ENCODE assay signal across 10 cellular contexts in genomic region chr7:75971961-75972763, GRCh38. TPM values are rescaled to one million over a fixed set of nuclear protein-coding genes. Genes with fewer than 3 reads are reported as not detected.
DNase-seq lines count a peak whose midpoint lies in the region; ATAC-seq, FAIRE-seq and TF ChIP-seq lines count a peak whose summit lies in the region.
"Had no signal": no experiment of that assay in that cellular context is flagged by ENCODE, and none has a peak within 500 bp of the region (broad histone marks: within the 10 kb centered on the region; RNA-seq: fewer than 3 reads in every experiment).

No MANE protein-coding gene starts in this region.

- H4K20me1 ChIP-seq in K562 (replicated peaks; ENCODE audit: control insufficient read depth, insufficient read depth, low read length) (no peaks in the 10 kb centered on the region), HepG2 (ENCODE audit: insufficient read depth, low read length) (peaks cover 38% of the 10 kb centered on the region)

- no peak for TF ChIP-seq POLR2A in K562 (conservative IDR thresholded peaks at IDR 0.05)
- no peak; a peak in 1 of 4 replicates for TF ChIP-seq POLR2A in HepG2 (IDR thresholded peaks at IDR 0.05; ENCODE audit: insufficient read depth in 1 of 2, low read depth in 2 of 2, low read length in 2 of 2)
- no peak for TF ChIP-seq POLR2A in uterus (IDR thresholded peaks at IDR 0.05)

- peaks cover 8 to 27% of the 10 kb centered on the region in 2 experiments; a peak in 3 of 5 replicates for H3K4me1 ChIP-seq in K562 (replicated peaks in 1 of 2; ENCODE audit: control insufficient read depth in 2 of 2, insufficient read depth in 2 of 2, low read length in 2 of 2)
- H3K4me1 ChIP-seq in HepG2 (ENCODE audit: insufficient read depth, low read length), result peaks cover 32% of the 10 kb centered on the region
- peaks cover 0 to 18% of the 10 kb centered on the region in 2 donors for H3K4me1 ChIP-seq in uterus

- POLR2A ChIA-PET in K562 (lab: Yijun Ruan, JAX) (interaction anchor here (0.6 to 1.0 kb wide), 4 partner anchors 17 to 87 kb away, joined by 4 to 6 read pairs (median 4); partner anchors contain the start of gene POR), HepG2 (lab: Yijun Ruan, JAX) (interaction anchor here (1.0 to 1.8 kb wide), 2 partner anchors 56 to 76 kb away, joined by 3 to 4 read pairs; partner anchors contain the start of genes MDH2 and STYXL1)

- BruUV-seq in K562 (replicated peaks; lab: Mats Ljungman, UMichigan) (no TSS peak), HepG2 (replicated peaks; lab: Mats Ljungman, UMichigan) (no TSS peak)

- H3K9ac ChIP-seq in K562 (ENCODE audit: insufficient read depth in 1 of 2, low read depth in 2 of 2, low read length in 2 of 2) (peak overlapping the region in 1 of 2 experiments; percentile 85; a peak in 2 of 4 replicates), HepG2 (ENCODE audit: insufficient read depth, low read depth, low read length) (no peak overlapping the region)

- H2AFZ ChIP-seq in K562 (ENCODE audit: low read depth, low read length), result no peak overlapping the region
- H2AFZ ChIP-seq in HepG2 (ENCODE audit: low read length), result no peak overlapping the region

- H3K27ac ChIP-seq in K562 (ENCODE audit: extremely low read depth, low read depth, low read length) (no peak overlapping the region), HepG2 (ENCODE audit: extremely low read length, insufficient read depth, low read length) (peak overlapping the region; percentile 40), uterus (peak overlapping the region; percentile 7 to 25)

- in situ Hi-C loops in K562 (cut with MboI) (no loop called here), HepG2 (cut with HindIII; ENCODE audit: extremely low pct_ligation_motif_present, low pct_unique_long_range_greater_than_20kb) (no loop called here)

- no peak overlapping the region for H3K4me3 ChIP-seq in K562
- no peak overlapping the region for H3K4me3 ChIP-seq in HepG2 (replicated peaks in 1 of 3; ENCODE audit: insufficient read depth in 1 of 3, low read depth in 2 of 3, low read length in 3 of 3)
- H3K4me3 ChIP-seq in uterus, result no peak overlapping the region

- H3K36me3 ChIP-seq in K562 (ENCODE audit: control insufficient read depth, insufficient read depth, low read length), result peaks cover 33% of the 10 kb centered on the region; the same call in 2 of the 3 replicates
- H3K36me3 ChIP-seq in HepG2 (replicated peaks in 1 of 2; ENCODE audit: control insufficient read depth in 1 of 2, insufficient read depth in 2 of 2, low read length in 2 of 2), result peaks cover 25 to 82% of the 10 kb centered on the region in 2 experiments
- H3K36me3 ChIP-seq in uterus, result no peaks in the 10 kb centered on the region

- H3K27ac Mint-ChIP-seq in activated T-cell treated with anti-CD3 and anti-CD28 coated beads, Interleukin-2, amount 50 U/mL, for 72 hours, result peak overlapping the region; percentile 9
- H3K27ac Mint-ChIP-seq: activated B cell treated with CpG ODN at 0.5 μM for 24 hours had no signal

- H3K9me1 ChIP-seq in K562 (ENCODE audit: control insufficient read depth, insufficient read depth, low read length), result no peaks in the 10 kb centered on the region

- peaks cover 0 to 2% of the 10 kb centered on the region in 2 donors for H3K36me3 Mint-ChIP-seq in activated T-cell treated with anti-CD3 and anti-CD28 coated beads, Interleukin-2, amount 50 U/mL, for 72 hours (ENCODE audit: insufficient read depth in 2 of 2)
- peaks cover 11% of the 10 kb centered on the region for H3K36me3 Mint-ChIP-seq in activated T-cell treated with anti-CD3 and anti-CD28 coated beads, Interleukin-2, amount 50 U/mL, for 4 hours (ENCODE audit: insufficient read depth)

- CTCF ChIA-PET in K562 (lab: Yijun Ruan, JAX; ENCODE audit: low intra/inter-chr PET ratio) (interaction anchor here (0.6 kb wide), 1 partner anchor 123 kb away, joined by 4 read pairs; no protein-coding TSS in a partner anchor), HepG2 (lab: Yijun Ruan, JAX; ENCODE audit: low intra/inter-chr PET ratio, low total read pairs) (interaction anchor here (0.9 to 1.3 kb wide), 2 partner anchors 105 to 106 kb away, joined by 3 to 4 read pairs; no protein-coding TSS in a partner anchor)

- TF ChIP-seq CTCF in K562 (IDR thresholded peaks at IDR 0.05 in 2 of 3, conservative IDR thresholded peaks at IDR 0.05 in 1 of 3; ENCODE audit: insufficient read depth in 2 of 3, low read depth in 1 of 3, low read length in 3 of 3) (peak in 2 of 3 experiments; percentile 22 to 45; a peak in 3 of 6 replicates), HepG2 (CRISPR knock-in tag; IDR thresholded peaks at IDR 0.05) (no peak), uterus (IDR thresholded peaks at IDR 0.05) (no peak)

- no peak for ATAC-seq in activated T-cell treated with anti-CD3 and anti-CD28 coated beads, Interleukin-2, amount 50 U/mL, for 72 hours (replicated peaks in 1 of 2)
- ATAC-seq in activated T-cell treated with anti-CD3 and anti-CD28 coated beads, Interleukin-2, amount 50 U/mL, for 4 hours, result no peak
- ATAC-seq in K562 (peak; percentile 72), HepG2 (peak; percentile 79), GM21717 (IDR thresholded peaks at IDR 0.05; ENCODE audit: unreplicated experiment) (no peak), GM19324 (IDR thresholded peaks at IDR 0.05; ENCODE audit: low FRiP score, unreplicated experiment) (no peak), GM21423 (IDR thresholded peaks at IDR 0.05; ENCODE audit: unreplicated experiment) (no peak)

- FAIRE-seq in K562 (lab: Jason Lieb, UNC) (no peak), HepG2 (lab: Jason Lieb, UNC) (no peak)

- no peaks in the 10 kb centered on the region for H3K79me2 ChIP-seq in K562 (ENCODE audit: control insufficient read depth, insufficient read depth, low read length)
- peaks cover 20% of the 10 kb centered on the region for H3K79me2 ChIP-seq in HepG2 (ENCODE audit: insufficient read depth, low read length)

- TF ChIP-seq EP300 in K562 (IDR thresholded peaks at IDR 0.05; ENCODE audit: low read length), result no peak
- no peak for TF ChIP-seq EP300 in HepG2 (IDR thresholded peaks at IDR 0.05; ENCODE audit: low read depth in 2 of 2, low read length in 2 of 2)
- TF ChIP-seq EP300 in HepG2 (CRISPR knock-in tag; IDR thresholded peaks at IDR 0.05; ENCODE audit: borderline replicate concordance), result no peak

- no peaks in the 10 kb centered on the region for H3K27me3 Mint-ChIP-seq in activated T-cell treated with anti-CD3 and anti-CD28 coated beads, Interleukin-2, amount 50 U/mL, for 72 hours (ENCODE audit: low read depth)
- no peaks in the 10 kb centered on the region for H3K27me3 Mint-ChIP-seq in activated T-cell treated with anti-CD3 and anti-CD28 coated beads, Interleukin-2, amount 50 U/mL, for 4 hours (ENCODE audit: low read depth)
- H3K27me3 Mint-ChIP-seq: activated B cell treated with CpG ODN at 0.5 μM for 24 hours had no signal

- H3K27me3 ChIP-seq in K562 (ENCODE audit: control insufficient read depth in 2 of 2, insufficient read depth in 2 of 2, low read length in 2 of 2) (no peaks in the 10 kb centered on the region), HepG2 (ENCODE audit: control insufficient read depth in 1 of 2, insufficient read depth in 2 of 2, low read length in 2 of 2) (no peaks in the 10 kb centered on the region), uterus (no peaks in the 10 kb centered on the region)

- H3K4me2 ChIP-seq in K562 (ENCODE audit: insufficient read depth, low read length) (no peak overlapping the region), HepG2 (ENCODE audit: low read depth, low read length) (no peak overlapping the region)

- no peak for DNase-seq in activated T-cell treated with anti-CD3 and anti-CD28 coated beads, Interleukin-2, amount 50 U/mL, for 72 hours
- DNase-seq in activated T-cell treated with anti-CD3 and anti-CD28 coated beads, Interleukin-2, amount 50 U/mL, for 4 hours, result no peak
- DNase-seq in K562 (ENCODE audit: extremely low read depth in 1 of 4, low spot score in 3 of 4), result peak in 2 of 4 experiments; percentile 36 to 53
- no peak for DNase-seq in HepG2 (ENCODE audit: low spot score)
- peak in 1 of 2 donors; percentile 39 for DNase-seq in uterus
- DNase-seq: activated B cell treated with CpG ODN at 0.5 μM for 24 hours; stimulated activated naive CD4-positive, alpha-beta T cell had no signal

- intact Hi-C loops in K562 (cut with micrococcal nuclease) (loop anchor here (5.0 kb wide), 1 partner anchor 105 kb away; no protein-coding TSS in a partner anchor), HepG2 (cut with micrococcal nuclease; ENCODE audit: unreplicated experiment) (no loop called here), uterus (cut with DNase I; ENCODE audit: low total_unique reads) (no loop called here)

- no peaks in the 10 kb centered on the region for H3K9me3 ChIP-seq in K562 (replicated peaks; ENCODE audit: control insufficient read depth, insufficient read depth, low read depth, low read length)
- H3K9me3 ChIP-seq in HepG2 (ENCODE audit: low read length), result no peaks in the 10 kb centered on the region
- H3K9me3 ChIP-seq in uterus, result no peaks in the 10 kb centered on the region

- peaks cover 5% of the 10 kb centered on the region for H3K4me1 Mint-ChIP-seq in activated T-cell treated with anti-CD3 and anti-CD28 coated beads, Interleukin-2, amount 50 U/mL, for 72 hours (ENCODE audit: low read depth)
- no peaks in the 10 kb centered on the region for H3K4me1 Mint-ChIP-seq in activated T-cell treated with anti-CD3 and anti-CD28 coated beads, Interleukin-2, amount 50 U/mL, for 4 hours (ENCODE audit: low read depth)
- H3K4me1 Mint-ChIP-seq: activated B cell treated with CpG ODN at 0.5 μM for 24 hours had no signal

- H3K4me3 Mint-ChIP-seq in activated T-cell treated with anti-CD3 and anti-CD28 coated beads, Interleukin-2, amount 50 U/mL, for 72 hours, result no peak overlapping the region
- H3K4me3 Mint-ChIP-seq in activated T-cell treated with anti-CD3 and anti-CD28 coated beads, Interleukin-2, amount 50 U/mL, for 4 hours, result no peak overlapping the region
- H3K4me3 Mint-ChIP-seq: activated B cell treated with CpG ODN at 0.5 μM for 24 hours had no signal

- H3K9me3 Mint-ChIP-seq in activated T-cell treated with anti-CD3 and anti-CD28 coated beads, Interleukin-2, amount 50 U/mL, for 72 hours, result no peaks in the 10 kb centered on the region
- H3K9me3 Mint-ChIP-seq in activated T-cell treated with anti-CD3 and anti-CD28 coated beads, Interleukin-2, amount 50 U/mL, for 4 hours, result no peaks in the 10 kb centered on the region
- H3K9me3 Mint-ChIP-seq: activated B cell treated with CpG ODN at 0.5 μM for 24 hours had no signal

- WGBS in K562 (ENCODE audit: insufficient coverage, low coverage, missing lambda C conversion rate), result 82% methylated on average over 19 of the region's 19 CpGs
- WGBS in HepG2 (ENCODE audit: low lambda C conversion rate), result 93% methylated on average over 19 of the region's 19 CpGs

- TF ChIP-seq RAD21 in K562 (CRISPR knock-in tag; conservative IDR thresholded peaks at IDR 0.05 in 1 of 2, IDR thresholded peaks at IDR 0.05 in 1 of 2) (no peak), HepG2 (CRISPR knock-in tag; IDR thresholded peaks at IDR 0.05) (no peak)

RNA-seq across cellular contexts. Expression of gene TMEM120A, which starts 22.2 kb away (rescaled TPM):
- total RNA-seq in activated T-cell treated with anti-CD3 and anti-CD28 coated beads, Interleukin-2, amount 50 U/mL, for 72 hours, result 10 to 100 TPM; 23.5 to 25.4 TPM
- 10 to 100 TPM; 20.4 to 26.6 (median 20.6) TPM for total RNA-seq in activated T-cell treated with anti-CD3 and anti-CD28 coated beads, Interleukin-2, amount 50 U/mL, for 4 hours
- total RNA-seq in K562 (2011; cell fraction: chromatin; rRNA removed; ENCODE audit: low replicate concordance), result 42.3 and 121 TPM in 2 replicates
- 148 and 154 TPM in 2 replicates for total RNA-seq in K562 (2011; cell fraction: nucleolus; rRNA removed)
- 96.3 and 113 TPM in 2 replicates for total RNA-seq in K562 (2011; cell fraction: nucleoplasm; rRNA removed)
- total RNA-seq in K562 (2014; rRNA removed), result 22.4 and 22.9 TPM in 2 replicates
- total RNA-seq in K562 (2014; rRNA removed; fragmentation: Illumina TruSeq; extraction: Trizol), result 19.5 and 19.6 TPM in 2 replicates
- 13.6 and 17.4 TPM in 2 replicates for total RNA-seq in K562 (2015; rRNA removed; fragmentation: Illumina TruSeq; extraction: Trizol)
- 33.8 and 36.4 TPM in 2 replicates for total RNA-seq in K562 (2021)
- 90.2 and 90.5 TPM in 2 replicates for polyA plus RNA-seq in K562 (2011; rRNA removed)
- 62.7 and 83.5 TPM in 2 replicates for polyA plus RNA-seq in K562 (2011; cell fraction: cytosol; rRNA removed)
- polyA plus RNA-seq in K562 (2011; cell fraction: nucleus; rRNA removed), result 144 and 164 TPM in 2 replicates
- polyA plus RNA-seq in K562 (2012), result 29.1 and 72.7 TPM in 2 replicates
- polyA plus RNA-seq in K562 (2014; fragmentation: Illumina TruSeq; extraction: Trizol), result 32.1 and 39.5 TPM in 2 replicates
- 1 to 10 TPM; 2.3 to 8.3 TPM for polyA plus RNA-seq in K562 (2014; fragmentation: Nextera tagmentation; extraction: Ambion mirVana)
- polyA plus RNA-seq in K562 (2014; rRNA removed), result 33.5 and 43.5 TPM in 2 replicates
- polyA minus RNA-seq in K562 (2011; rRNA and poly(A)+ RNA removed), result 60.9 and 82.0 TPM in 2 replicates
- 20.2 and 33.1 TPM in 2 replicates for polyA minus RNA-seq in K562 (2011; cell fraction: cytosol; rRNA and poly(A)+ RNA removed)
- polyA minus RNA-seq in K562 (2011; cell fraction: nucleus; rRNA and poly(A)+ RNA removed), result 16.0 and 22.0 TPM in 2 replicates
- total RNA-seq in HepG2 (2016; rRNA removed; fragmentation: Illumina TruSeq; extraction: Trizol), result 22.9 and 40.3 TPM in 2 replicates
- 31.6 and 36.7 TPM in 2 replicates for total RNA-seq in HepG2 (2016; cell fraction: cytosol; rRNA removed; fragmentation: Illumina TruSeq; extraction: Trizol; ENCODE audit: low read depth)
- 26.0 and 40.4 TPM in 2 replicates for total RNA-seq in HepG2 (2016; cell fraction: insoluble cytoplasmic fraction; rRNA removed; fragmentation: Illumina TruSeq; extraction: Trizol)
- 34.6 and 34.8 TPM in 2 replicates for total RNA-seq in HepG2 (2016; cell fraction: membrane; rRNA removed; fragmentation: Illumina TruSeq; extraction: Trizol)
- total RNA-seq in HepG2 (2016; cell fraction: nucleus; rRNA removed; fragmentation: Illumina TruSeq; extraction: Trizol), result 31.7 and 39.9 TPM in 2 replicates
- polyA plus RNA-seq in HepG2 (2011; rRNA removed), result 102 and 116 TPM in 2 replicates
- polyA plus RNA-seq in HepG2 (2011; cell fraction: cytosol; rRNA removed), result 81.9 and 91.9 TPM in 2 replicates
- 76.1 and 77.6 TPM in 2 replicates for polyA plus RNA-seq in HepG2 (2011; cell fraction: nucleus; rRNA removed)
- 41.2 and 57.5 TPM in 2 replicates for polyA plus RNA-seq in HepG2 (2012)
- polyA plus RNA-seq in HepG2 (2016; cell fraction: cytosol; fragmentation: Illumina TruSeq; extraction: Trizol; ENCODE audit: low read depth), result 78.5 and 88.6 TPM in 2 replicates
- polyA plus RNA-seq in HepG2 (2016; cell fraction: insoluble cytoplasmic fraction; fragmentation: Illumina TruSeq; extraction: Trizol; ENCODE audit: low read depth), result 64.8 and 69.3 TPM in 2 replicates
- polyA plus RNA-seq in HepG2 (2016; cell fraction: membrane; fragmentation: Illumina TruSeq; extraction: Trizol; ENCODE audit: low read depth), result 81.3 and 84.7 TPM in 2 replicates
- polyA plus RNA-seq in HepG2 (2016; cell fraction: nucleus; fragmentation: Illumina TruSeq; extraction: Trizol; ENCODE audit: insufficient read depth, low read depth), result 144 and 149 TPM in 2 replicates
- 97.0 and 238 TPM in 2 replicates for polyA minus RNA-seq in HepG2 (2011; rRNA and poly(A)+ RNA removed; ENCODE audit: low replicate concordance)
- 32.4 and 39.8 TPM in 2 replicates for polyA minus RNA-seq in HepG2 (2011; cell fraction: cytosol; rRNA and poly(A)+ RNA removed)
- 15.5 and 22.4 TPM in 2 replicates for polyA minus RNA-seq in HepG2 (2011; cell fraction: nucleus; rRNA and poly(A)+ RNA removed)
- total RNA-seq in uterus, result 10 to 100 TPM in 3 of 4 donors, 1 to 10 TPM in 1; 4.6 to 95.4 (median 36.9) TPM

RNA-seq across cellular contexts. Expression of gene POR, which starts 57.2 kb away (rescaled TPM):
- 10 to 100 TPM; 31.6 to 42.7 TPM for total RNA-seq in activated T-cell treated with anti-CD3 and anti-CD28 coated beads, Interleukin-2, amount 50 U/mL, for 72 hours
- total RNA-seq in activated T-cell treated with anti-CD3 and anti-CD28 coated beads, Interleukin-2, amount 50 U/mL, for 4 hours, result 10 to 100 TPM; 40.8 to 63.6 (median 57.7) TPM
- 102 and 236 TPM in 2 replicates for total RNA-seq in K562 (2011; cell fraction: chromatin; rRNA removed; ENCODE audit: low replicate concordance)
- 297 and 329 TPM in 2 replicates for total RNA-seq in K562 (2011; cell fraction: nucleolus; rRNA removed)
- 126 and 148 TPM in 2 replicates for total RNA-seq in K562 (2011; cell fraction: nucleoplasm; rRNA removed)
- total RNA-seq in K562 (2014; rRNA removed) (137 and 192 TPM in 2 replicates), K562 (2014; rRNA removed; fragmentation: Illumina TruSeq; extraction: Trizol) (36.0 and 53.7 TPM in 2 replicates), K562 (2015; rRNA removed; fragmentation: Illumina TruSeq; extraction: Trizol) (40.8 and 42.0 TPM in 2 replicates), K562 (2021) (138 and 142 TPM in 2 replicates), HepG2 (2016; rRNA removed; fragmentation: Illumina TruSeq; extraction: Trizol) (115 and 266 TPM in 2 replicates), uterus (100 to 1,000 TPM in 1 of 4 donors, 10 to 100 TPM in 2, 1 to 10 TPM in 1; 10.0 to 122 (median 69.2) TPM)
- polyA plus RNA-seq in K562 (2011; rRNA removed) (33.8 and 51.7 TPM in 2 replicates), K562 (2014; fragmentation: Illumina TruSeq; extraction: Trizol) (75.6 and 89.8 TPM in 2 replicates), K562 (2014; fragmentation: Nextera tagmentation; extraction: Ambion mirVana) (10 to 100 TPM in 1 of 2 experiments, 1 to 10 TPM in 1; 4.7 to 10.6 TPM), K562 (2014; rRNA removed) (67.5 and 76.6 TPM in 2 replicates), HepG2 (2011; rRNA removed) (145 and 208 TPM in 2 replicates)
- polyA plus RNA-seq in K562 (2011; cell fraction: cytosol; rRNA removed), result 42.7 and 139 TPM in 2 replicates
- 158 and 263 TPM in 2 replicates for polyA plus RNA-seq in K562 (2011; cell fraction: nucleus; rRNA removed)
- 72.0 and 103 TPM in 2 replicates for polyA plus RNA-seq in K562 (2012)
- 24.0 and 27.0 TPM in 2 replicates for polyA minus RNA-seq in K562 (2011; rRNA and poly(A)+ RNA removed)
- 76.6 and 85.5 TPM in 2 replicates for polyA minus RNA-seq in K562 (2011; cell fraction: cytosol; rRNA and poly(A)+ RNA removed)
- 41.2 and 50.2 TPM in 2 replicates for polyA minus RNA-seq in K562 (2011; cell fraction: nucleus; rRNA and poly(A)+ RNA removed)
- 43.6 and 47.9 TPM in 2 replicates for total RNA-seq in HepG2 (2016; cell fraction: cytosol; rRNA removed; fragmentation: Illumina TruSeq; extraction: Trizol; ENCODE audit: low read depth)
- total RNA-seq in HepG2 (2016; cell fraction: insoluble cytoplasmic fraction; rRNA removed; fragmentation: Illumina TruSeq; extraction: Trizol), result 95.7 and 270 TPM in 2 replicates
- 55.5 and 56.9 TPM in 2 replicates for total RNA-seq in HepG2 (2016; cell fraction: membrane; rRNA removed; fragmentation: Illumina TruSeq; extraction: Trizol)
- total RNA-seq in HepG2 (2016; cell fraction: nucleus; rRNA removed; fragmentation: Illumina TruSeq; extraction: Trizol), result 260 and 301 TPM in 2 replicates
- polyA plus RNA-seq in HepG2 (2011; cell fraction: cytosol; rRNA removed), result 143 and 190 TPM in 2 replicates
- polyA plus RNA-seq in HepG2 (2011; cell fraction: nucleus; rRNA removed), result 1,024 and 1,039 TPM in 2 replicates
- 325 and 360 TPM in 2 replicates for polyA plus RNA-seq in HepG2 (2012)
- 22.8 and 25.4 TPM in 2 replicates for polyA plus RNA-seq in HepG2 (2016; cell fraction: cytosol; fragmentation: Illumina TruSeq; extraction: Trizol; ENCODE audit: low read depth)
- 63.7 and 80.6 TPM in 2 replicates for polyA plus RNA-seq in HepG2 (2016; cell fraction: insoluble cytoplasmic fraction; fragmentation: Illumina TruSeq; extraction: Trizol; ENCODE audit: low read depth)
- polyA plus RNA-seq in HepG2 (2016; cell fraction: membrane; fragmentation: Illumina TruSeq; extraction: Trizol; ENCODE audit: low read depth), result 25.4 and 30.4 TPM in 2 replicates
- polyA plus RNA-seq in HepG2 (2016; cell fraction: nucleus; fragmentation: Illumina TruSeq; extraction: Trizol; ENCODE audit: insufficient read depth, low read depth), result 367 and 407 TPM in 2 replicates
- 85.0 and 445 TPM in 2 replicates for polyA minus RNA-seq in HepG2 (2011; rRNA and poly(A)+ RNA removed; ENCODE audit: low replicate concordance)
- 256 and 348 TPM in 2 replicates for polyA minus RNA-seq in HepG2 (2011; cell fraction: cytosol; rRNA and poly(A)+ RNA removed)
- 174 and 240 TPM in 2 replicates for polyA minus RNA-seq in HepG2 (2011; cell fraction: nucleus; rRNA and poly(A)+ RNA removed)

Comparison
In these comparisons a context has a peak if more than half of its experiments do, and no peak if none do; other contexts are left out.
1. ATAC-seq: peak in K562 (single experiment) and HepG2 (single experiment); none in activated T-cell treated with anti-CD3 and anti-CD28 coated beads, Interleukin-2, amount 50 U/mL, for 72 hours (0 of 2), activated T-cell treated with anti-CD3 and anti-CD28 coated beads, Interleukin-2, amount 50 U/mL, for 4 hours (0 of 2), GM21717 (single experiment), GM19324 (single experiment) and GM21423 (single experiment).
2. CTCF ChIP-seq: peak in K562 (2 of 3); none in HepG2 (single experiment) and uterus (0 of 4).